ENCODE assay signal across 15 cellular contexts in the genomic region with DNA sequence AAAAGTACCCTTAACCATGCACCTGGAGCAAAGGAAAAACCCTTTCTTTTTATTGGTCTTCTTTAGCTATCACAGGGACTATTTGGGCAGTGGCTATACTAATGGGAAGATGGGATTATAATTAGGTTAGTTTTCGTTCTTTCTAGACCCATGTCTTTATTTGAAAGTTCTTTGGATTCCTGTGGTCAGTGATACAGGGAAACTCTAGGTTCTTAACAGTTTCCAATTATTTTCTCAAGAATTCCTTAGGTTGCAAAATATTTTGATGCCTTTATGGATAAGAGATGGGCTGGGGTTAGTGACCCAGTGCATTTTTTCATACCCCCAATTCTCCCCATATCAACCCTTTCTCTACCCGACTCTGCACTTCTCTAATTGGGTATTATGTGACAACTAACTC. TPM values are rescaled to one million over a fixed set of nuclear protein-coding genes. Genes with fewer than 3 reads are reported as not detected.
DNase-seq lines count a peak whose midpoint lies in the region; ATAC-seq and TF ChIP-seq lines count a peak whose summit lies in the region.
"Had no signal": no experiment of that assay in that cellular context is flagged by ENCODE, and none has a peak within 500 bp of the region (broad histone marks: within the 10 kb centered on the region; RNA-seq: fewer than 3 reads in every experiment).

No MANE protein-coding gene starts in this region.

- peaks cover 57 to 91% (median 75%) of the 10 kb centered on the region in 4 donors for H3K4me1 Mint-ChIP-seq in CD4-positive, CD25-positive, alpha-beta regulatory T cell
- peaks cover 45 to 82% (median 61%) of the 10 kb centered on the region in 3 donors for H3K4me1 Mint-ChIP-seq in naive B cell

- no peaks in the 10 kb centered on the region for H3K27me3 ChIP-seq in CD4-positive, CD25-positive, alpha-beta regulatory T cell (ENCODE audit: control insufficient read depth, insufficient read depth, low read length)
- H3K27me3 ChIP-seq in mammary epithelial cell (ENCODE audit: insufficient read depth, low read length), result no peaks in the 10 kb centered on the region
- H3K27me3 ChIP-seq: right atrium auricular region, tibial artery had no signal

- peak overlapping the region; percentile 49 for H3K27ac ChIP-seq in CD4-positive, CD25-positive, alpha-beta regulatory T cell (ENCODE audit: insufficient read depth, low read length, poor library complexity, severe bottlenecking)
- H3K27ac ChIP-seq in mammary epithelial cell (ENCODE audit: insufficient read depth, low read depth, low read length), result no peak overlapping the region
- H3K27ac ChIP-seq: RWPE1, tibial artery had no signal

- peak overlapping the region; percentile 25 for H3K4me2 ChIP-seq in mammary epithelial cell (ENCODE audit: insufficient read depth, low read depth, low read length)

- no peak for TF ChIP-seq CTCF in mammary epithelial cell (conservative IDR thresholded peaks at IDR 0.05 in 1 of 2, IDR thresholded peaks at IDR 0.05 in 1 of 2; ENCODE audit: extremely low read depth in 1 of 2, insufficient read depth in 1 of 2, low read depth in 1 of 2, low read length in 2 of 2)

- H3K4me1 ChIP-seq in CD4-positive, CD25-positive, alpha-beta regulatory T cell (ENCODE audit: control insufficient read depth, insufficient read depth, low read length, poor library complexity, severe bottlenecking), result peaks cover 63% of the 10 kb centered on the region
- peaks cover 6% of the 10 kb centered on the region for H3K4me1 ChIP-seq in mammary epithelial cell (ENCODE audit: insufficient read depth, low read length)

- H3K9ac ChIP-seq in mammary epithelial cell (ENCODE audit: insufficient read depth, low read length), result no peak overlapping the region

- no peaks in the 10 kb centered on the region for H3K9me3 ChIP-seq in CD4-positive, CD25-positive, alpha-beta regulatory T cell (ENCODE audit: control insufficient read depth in 2 of 2, low read length in 2 of 2)
- no peaks in the 10 kb centered on the region for H3K9me3 ChIP-seq in mammary epithelial cell (replicated peaks; ENCODE audit: insufficient read depth, low read length)
- H3K9me3 ChIP-seq: HAP-1, right atrium auricular region, tibial artery had no signal

- H3K4me3 Mint-ChIP-seq in CD4-positive, CD25-positive, alpha-beta regulatory T cell, result peak overlapping the region in 1 of 4 donors; percentile 14
- peak overlapping the region in 2 of 8 donors; percentile 2 to 29 for H3K4me3 Mint-ChIP-seq in naive B cell

- no peaks in the 10 kb centered on the region for H3K36me3 ChIP-seq in CD4-positive, CD25-positive, alpha-beta regulatory T cell (ENCODE audit: control insufficient read depth, insufficient read depth, low read length)
- H3K36me3 ChIP-seq in mammary epithelial cell (ENCODE audit: insufficient read depth, low read length), result no peaks in the 10 kb centered on the region
- H3K36me3 ChIP-seq: HAP-1, right atrium auricular region, tibial artery had no signal

- intact Hi-C loops in mammary epithelial cell (cut with micrococcal nuclease), result no loop called here

- no peak for ATAC-seq in CD4-positive, CD25-positive, alpha-beta regulatory T cell (ENCODE audit: low read depth in 2 of 2)
- no peak for ATAC-seq in naive B cell (ENCODE audit: low read depth in 2 of 2)

- H3K4me3 ChIP-seq in CD4-positive, CD25-positive, alpha-beta regulatory T cell (ENCODE audit: low read depth, low read length), result no peak overlapping the region
- H3K4me3 ChIP-seq in mammary epithelial cell (replicated peaks in 1 of 3; ENCODE audit: insufficient read depth in 1 of 3, low read depth in 2 of 3, low read length in 3 of 3), result no peak overlapping the region
- H3K4me3 ChIP-seq: HAP-1, right atrium auricular region, tibial artery had no signal

- DNase-seq in CD4-positive, CD25-positive, alpha-beta regulatory T cell, result no peak
- DNase-seq in HCEC 1CT (peak; percentile 59), mammary epithelial cell (no peak), naive B cell (no peak), NCI-H2227 treated with DMSO at 0.1 percent for 48 hours (lab: John Stamatoyannopoulos, UW) (no peak), cerebellum (ENCODE audit: low spot score) (no peak)
- DNase-seq in stimulated activated CD4-positive, alpha-beta T cell treated with anti-CD3 and anti-CD28 coated beads, Interleukin-4, amount 100 ng/mL, for 24 hours, result no peak
- no peak for DNase-seq in activated T-cell treated with anti-CD3 and anti-CD28 coated beads, Interleukin-2, amount 50 U/mL, for 1 hour
- DNase-seq: aorta, DMS153, NCI-H524, tibial artery had no signal

- dilution Hi-C loops in mammary epithelial cell (cut with HindIII; ENCODE audit: low sequenced_read_pairs), result no loop called here

- H3K36me3 Mint-ChIP-seq in CD4-positive, CD25-positive, alpha-beta regulatory T cell, result no peaks in the 10 kb centered on the region
- peaks cover 0 to 4% of the 10 kb centered on the region in 2 donors for H3K36me3 Mint-ChIP-seq in naive B cell

- 0% methylated on average over 2 of the region's 2 CpGs for WGBS in mammary epithelial cell (ENCODE audit: low coverage, missing lambda C conversion rate)

- H3K9me3 Mint-ChIP-seq in CD4-positive, CD25-positive, alpha-beta regulatory T cell, result no peaks in the 10 kb centered on the region
- no peaks in the 10 kb centered on the region for H3K9me3 Mint-ChIP-seq in naive B cell

- H3K79me2 ChIP-seq in mammary epithelial cell (ENCODE audit: insufficient read depth, low read length), result peaks cover 17% of the 10 kb centered on the region

- H4K20me1 ChIP-seq in mammary epithelial cell (ENCODE audit: insufficient read depth, low read length), result no peaks in the 10 kb centered on the region

- H3K27ac Mint-ChIP-seq in CD4-positive, CD25-positive, alpha-beta regulatory T cell, result peak overlapping the region in 2 of 3 donors; percentile 82 to 94
- H3K27ac Mint-ChIP-seq in naive B cell, result peak overlapping the region in 5 of 6 donors; percentile 28 to 89 (median 47)

- CTCF ChIA-PET in mammary epithelial cell (lab: Charles Lee; ENCODE audit: low non-redundant PET), result no interaction called here

- H2AFZ ChIP-seq in mammary epithelial cell (ENCODE audit: low read depth, low read length), result no peak overlapping the region

- H3K27me3 Mint-ChIP-seq in CD4-positive, CD25-positive, alpha-beta regulatory T cell, result no peaks in the 10 kb centered on the region
- no peaks in the 10 kb centered on the region for H3K27me3 Mint-ChIP-seq in naive B cell

- BruUV-seq in mammary epithelial cell (replicated peaks; lab: Mats Ljungman, UMichigan), result no TSS peak

- in situ Hi-C loops in mammary epithelial cell (cut with MboI; ENCODE audit: low sequenced_read_pairs in 2 of 2), result no loop called here

RNA-seq across cellular contexts. Expression of gene ADD3, which starts 49.0 kb away (rescaled TPM):
- total RNA-seq in CD4-positive, CD25-positive, alpha-beta regulatory T cell, result 341 TPM
- polyA plus RNA-seq in CD4-positive, CD25-positive, alpha-beta regulatory T cell, result 100 to 1,000 TPM; 368 to 405 (median 380) TPM
- total RNA-seq in mammary epithelial cell, result 10 to 100 TPM; 24.8 to 67.5 TPM
- 102 TPM for polyA plus RNA-seq in mammary epithelial cell
- polyA minus RNA-seq in mammary epithelial cell, result 15.7 TPM
- polyA plus RNA-seq in naive B cell (ENCODE audit: low read depth in 6 of 6), result 100 to 1,000 TPM; 322 to 394 (median 366) TPM
- total RNA-seq in cerebellum, result 124 TPM
